In genomic region chr2:174605687-174606086, GRCh38 we compare ENCODE assay signal across 8 cellular contexts. TPM values are rescaled to one million over a fixed set of nuclear protein-coding genes. Genes with fewer than 3 reads are reported as not detected.
A peak's percentile ranks its signal among the peaks of the same experiment; 100 is the strongest.
DNase-seq lines count a peak whose midpoint lies in the region; ATAC-seq and TF ChIP-seq lines count a peak whose summit lies in the region.

No MANE protein-coding gene starts in this region.

- intact Hi-C loops in left ventricle myocardium superior (cut with micrococcal nuclease): no loop called here

- CTCF ChIA-PET in activated CD4-positive, alpha-beta memory T cell treated with anti-CD3 and anti-CD28 coated beads, Interleukin-2, amount 10 ng/mL, durations not matched to agents 7 days and 5 days (lab: Charles Lee): interaction anchor here (0.9 to 15.3 kb wide), 4 partner anchors 10 to 143 kb away, joined by 3 to 162 read pairs (median 5); no protein-coding TSS in a partner anchor

- peak overlapping the region; percentile 68 for H3K27ac Mint-ChIP-seq in HFFc6
- H3K27ac Mint-ChIP-seq in activated CD4-positive, alpha-beta memory T cell treated with anti-CD3 and anti-CD28 coated beads, Interleukin-2, amount 10 ng/mL, durations not matched to agents 7 days and 5 days: peak overlapping the region; percentile 86

- no peak overlapping the region for H3K4me3 Mint-ChIP-seq in HFFc6
- no peak overlapping the region for H3K4me3 Mint-ChIP-seq in activated CD4-positive, alpha-beta memory T cell treated with anti-CD3 and anti-CD28 coated beads, Interleukin-2, amount 10 ng/mL, durations not matched to agents 7 days and 5 days

- peak; percentile 24 for DNase-seq in HFFc6
- no peak for DNase-seq in activated CD4-positive, alpha-beta memory T cell treated with anti-CD3 and anti-CD28 coated beads, Interleukin-2, amount 10 ng/mL, durations not matched to agents 7 days and 5 days
- no peak for DNase-seq in kidney epithelial cell (ENCODE audit: low read depth)
- no peak for DNase-seq in DMS79 (lab: John Stamatoyannopoulos, UW)
- no peak for DNase-seq in left ventricle myocardium superior

- H3K4me1 Mint-ChIP-seq in HFFc6 (ENCODE audit: low read depth): peaks cover 52% of the 10 kb centered on the region
- peaks cover 90% of the 10 kb centered on the region for H3K4me1 Mint-ChIP-seq in activated CD4-positive, alpha-beta memory T cell treated with anti-CD3 and anti-CD28 coated beads, Interleukin-2, amount 10 ng/mL, durations not matched to agents 7 days and 5 days

- no peak overlapping the region for H3K27ac ChIP-seq in C4-2B

- H3K27me3 ChIP-seq in kidney epithelial cell (ENCODE audit: control insufficient read depth, insufficient read depth, low read length): no peaks in the 10 kb centered on the region

- TF ChIP-seq CTCF in C4-2B (conservative IDR thresholded peaks at IDR 0.05) (peak; percentile 59), HFFc6 (IDR thresholded peaks at IDR 0.05) (peak; percentile 76), kidney epithelial cell (IDR thresholded peaks at IDR 0.05; ENCODE audit: insufficient read depth, low read length, poor library complexity, severe bottlenecking) (peak; percentile 62)

- POLR2A ChIA-PET in activated CD4-positive, alpha-beta memory T cell treated with anti-CD3 and anti-CD28 coated beads, Interleukin-2, amount 10 ng/mL, durations not matched to agents 7 days and 5 days (lab: Charles Lee): interaction anchor here (1.0 to 17.1 kb wide), 5 partner anchors 9 to 78 kb away, joined by 3 to 444 read pairs (median 4); partner anchors contain the start of gene WIPF1

- H3K36me3 ChIP-seq in kidney epithelial cell (ENCODE audit: control insufficient read depth, insufficient read depth, low read length): no peaks in the 10 kb centered on the region

- H3K4me3 ChIP-seq in kidney epithelial cell (ENCODE audit: low read depth, low read length): no peak overlapping the region

- no peaks in the 10 kb centered on the region; the same call in none of the 2 replicates for H3K27me3 Mint-ChIP-seq in HFFc6 (ENCODE audit: insufficient read depth)
- H3K27me3 Mint-ChIP-seq in activated CD4-positive, alpha-beta memory T cell treated with anti-CD3 and anti-CD28 coated beads, Interleukin-2, amount 10 ng/mL, durations not matched to agents 7 days and 5 days: no peaks in the 10 kb centered on the region

- no peaks in the 10 kb centered on the region for H3K9me3 Mint-ChIP-seq in HFFc6
- no peaks in the 10 kb centered on the region for H3K9me3 Mint-ChIP-seq in activated CD4-positive, alpha-beta memory T cell treated with anti-CD3 and anti-CD28 coated beads, Interleukin-2, amount 10 ng/mL, durations not matched to agents 7 days and 5 days

- ATAC-seq in HG02759 (IDR thresholded peaks at IDR 0.05; ENCODE audit: unreplicated experiment): no peak
- ATAC-seq in HG02623 (IDR thresholded peaks at IDR 0.05; ENCODE audit: unreplicated experiment): no peak
- no peak for ATAC-seq in left ventricle myocardium superior

- H3K36me3 Mint-ChIP-seq in HFFc6 (ENCODE audit: low read depth): no peaks in the 10 kb centered on the region
- peaks cover 67% of the 10 kb centered on the region for H3K36me3 Mint-ChIP-seq in activated CD4-positive, alpha-beta memory T cell treated with anti-CD3 and anti-CD28 coated beads, Interleukin-2, amount 10 ng/mL, durations not matched to agents 7 days and 5 days (ENCODE audit: low read depth)

RNA-seq across cellular contexts. Expression of gene WIPF1, which starts 8.1 kb away (rescaled TPM):
- total RNA-seq in HFFc6 (2021; fragmentation: NEBNext Ultra II Directional; extraction: Animal tissue kit (Norgen Biotek cat#: 25700)): 10 to 100 TPM; 33.0 to 41.7 (median 38.5) TPM
- total RNA-seq in activated CD4-positive, alpha-beta memory T cell treated with anti-CD3 and anti-CD28 coated beads, Interleukin-2, amount 10 ng/mL, durations not matched to agents 7 days and 5 days: 100 to 1,000 TPM; 574 to 590 TPM
- 9.5 and 9.8 TPM in 2 replicates for total RNA-seq in kidney epithelial cell
- total RNA-seq in left ventricle myocardium superior: 15.2 TPM

Comparison
In these comparisons a context has a peak if more than half of its experiments do, and no peak if none do; other contexts are left out.
1. RNA of gene WIPF1, which starts 8.1 kb away (total RNA-seq): 574 to 590 TPM in activated CD4-positive, alpha-beta memory T cell treated with anti-CD3 and anti-CD28 coated beads, Interleukin-2, amount 10 ng/mL, durations not matched to agents 7 days and 5 days; 33.0 to 41.7 TPM in HFFc6, 15.2 TPM in left ventricle myocardium superior (single experiment) and 9.5 to 9.8 TPM in kidney epithelial cell; every median in the first group is over 10 times any median in the second.
2. Peak in every context shown above with its lines, with median percentiles within 50 percentile points of each other: CTCF ChIP-seq.